1 cellular context compared by ENCODE assay signal in the genomic region with DNA sequence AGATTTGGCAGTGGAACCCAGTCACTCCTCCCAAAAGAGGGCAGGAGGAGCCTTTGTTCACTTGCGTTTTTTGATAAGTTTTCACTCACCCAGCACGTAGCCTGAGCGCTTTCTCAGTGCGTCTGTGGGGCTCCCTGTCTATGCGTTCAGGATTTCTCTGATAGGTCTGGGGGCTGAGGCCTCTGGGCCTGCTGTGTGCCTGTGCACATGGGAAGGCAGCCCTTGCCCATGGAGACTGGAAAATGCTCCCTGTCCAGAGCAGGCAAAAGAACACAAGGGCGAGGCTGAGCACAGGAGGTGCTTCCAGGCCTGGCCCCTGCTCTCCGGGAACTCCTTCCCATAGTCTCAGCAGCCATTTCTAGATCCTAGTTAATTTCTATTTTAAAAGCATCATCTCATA.
TF ChIP-seq lines count a peak whose summit lies in the region.

No MANE protein-coding gene starts in this region.

TF ChIP-seq in GM23338, 12 proteins besides CTCF, POLR2A, EP300 and RAD21 (continued from another document):
- TF ChIP-seq, protein P1, sequence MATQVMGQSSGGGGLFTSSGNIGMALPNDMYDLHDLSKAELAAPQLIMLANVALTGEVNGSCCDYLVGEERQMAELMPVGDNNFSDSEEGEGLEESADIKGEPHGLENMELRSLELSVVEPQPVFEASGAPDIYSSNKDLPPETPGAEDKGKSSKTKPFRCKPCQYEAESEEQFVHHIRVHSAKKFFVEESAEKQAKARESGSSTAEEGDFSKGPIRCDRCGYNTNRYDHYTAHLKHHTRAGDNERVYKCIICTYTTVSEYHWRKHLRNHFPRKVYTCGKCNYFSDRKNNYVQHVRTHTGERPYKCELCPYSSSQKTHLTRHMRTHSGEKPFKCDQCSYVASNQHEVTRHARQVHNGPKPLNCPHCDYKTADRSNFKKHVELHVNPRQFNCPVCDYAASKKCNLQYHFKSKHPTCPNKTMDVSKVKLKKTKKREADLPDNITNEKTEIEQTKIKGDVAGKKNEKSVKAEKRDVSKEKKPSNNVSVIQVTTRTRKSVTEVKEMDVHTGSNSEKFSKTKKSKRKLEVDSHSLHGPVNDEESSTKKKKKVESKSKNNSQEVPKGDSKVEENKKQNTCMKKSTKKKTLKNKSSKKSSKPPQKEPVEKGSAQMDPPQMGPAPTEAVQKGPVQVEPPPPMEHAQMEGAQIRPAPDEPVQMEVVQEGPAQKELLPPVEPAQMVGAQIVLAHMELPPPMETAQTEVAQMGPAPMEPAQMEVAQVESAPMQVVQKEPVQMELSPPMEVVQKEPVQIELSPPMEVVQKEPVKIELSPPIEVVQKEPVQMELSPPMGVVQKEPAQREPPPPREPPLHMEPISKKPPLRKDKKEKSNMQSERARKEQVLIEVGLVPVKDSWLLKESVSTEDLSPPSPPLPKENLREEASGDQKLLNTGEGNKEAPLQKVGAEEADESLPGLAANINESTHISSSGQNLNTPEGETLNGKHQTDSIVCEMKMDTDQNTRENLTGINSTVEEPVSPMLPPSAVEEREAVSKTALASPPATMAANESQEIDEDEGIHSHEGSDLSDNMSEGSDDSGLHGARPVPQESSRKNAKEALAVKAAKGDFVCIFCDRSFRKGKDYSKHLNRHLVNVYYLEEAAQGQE (IDR thresholded peaks at IDR 0.05; ENCODE audit: unreplicated experiment) = no peak
- TF ChIP-seq ZNF331 (CRISPR knock-in tag; IDR thresholded peaks at IDR 0.05; ENCODE audit: low read depth) (no peak), EZH2 (IDR thresholded peaks at IDR 0.05; ENCODE audit: low read depth, unreplicated experiment) (no peak), CREB1 (CRISPR knock-in tag; IDR thresholded peaks at IDR 0.05; ENCODE audit: low read depth) (no peak)
- TF ChIP-seq, protein P2, sequence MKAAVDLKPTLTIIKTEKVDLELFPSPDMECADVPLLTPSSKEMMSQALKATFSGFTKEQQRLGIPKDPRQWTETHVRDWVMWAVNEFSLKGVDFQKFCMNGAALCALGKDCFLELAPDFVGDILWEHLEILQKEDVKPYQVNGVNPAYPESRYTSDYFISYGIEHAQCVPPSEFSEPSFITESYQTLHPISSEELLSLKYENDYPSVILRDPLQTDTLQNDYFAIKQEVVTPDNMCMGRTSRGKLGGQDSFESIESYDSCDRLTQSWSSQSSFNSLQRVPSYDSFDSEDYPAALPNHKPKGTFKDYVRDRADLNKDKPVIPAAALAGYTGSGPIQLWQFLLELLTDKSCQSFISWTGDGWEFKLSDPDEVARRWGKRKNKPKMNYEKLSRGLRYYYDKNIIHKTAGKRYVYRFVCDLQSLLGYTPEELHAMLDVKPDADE (IDR thresholded peaks at IDR 0.05) = no peak
